Comparison of ENCODE assay signal across 30 cellular contexts in genomic region chr1:8333246-8333987, GRCh38.
"Had no signal": no experiment of that assay in that cellular context is flagged by ENCODE, and none has a peak within 500 bp of the region (broad histone marks: within the 10 kb centered on the region; RNA-seq: fewer than 3 reads in every experiment).

No MANE protein-coding gene starts in this region.

- H3K4me1 ChIP-seq: breast epithelium had no signal

- H3K4me3 ChIP-seq: ascending aorta, breast epithelium, cardiac muscle cell, coronary artery, dorsolateral prefrontal cortex had no signal

- H3K27me3 ChIP-seq: ascending aorta, breast epithelium, cardiac muscle cell, dorsolateral prefrontal cortex had no signal

- H3K27me3 Mint-ChIP-seq: activated CD8-positive, alpha-beta T cell treated with anti-CD3 and anti-CD28 coated beads for 36 hours; activated naive CD4-positive, alpha-beta T cell treated with anti-CD3 and anti-CD28 coated beads, Interleukin-2, amount 50 U/mL, for 24 hours; activated naive CD8-positive, alpha-beta T cell treated with anti-CD3 and anti-CD28 coated beads, Interleukin-2, amount 10 ng/mL, durations not matched to agents 7 days and 5 days; brain had no signal

- H3K36me3 Mint-ChIP-seq: activated naive CD8-positive, alpha-beta T cell treated with anti-CD3 and anti-CD28 coated beads, Interleukin-2, amount 10 ng/mL, durations not matched to agents 7 days and 5 days had no signal

- H3K4me1 Mint-ChIP-seq: activated naive CD4-positive, alpha-beta T cell treated with anti-CD3 and anti-CD28 coated beads, Interleukin-2, amount 50 U/mL, for 24 hours; activated naive CD8-positive, alpha-beta T cell treated with anti-CD3 and anti-CD28 coated beads, Interleukin-2, amount 10 ng/mL, durations not matched to agents 7 days and 5 days; brain; endodermal cell had no signal

- H3K9me3 Mint-ChIP-seq: activated naive CD4-positive, alpha-beta T cell treated with anti-CD3 and anti-CD28 coated beads, Interleukin-2, amount 50 U/mL, for 24 hours; activated naive CD8-positive, alpha-beta T cell treated with anti-CD3 and anti-CD28 coated beads, Interleukin-2, amount 10 ng/mL, durations not matched to agents 7 days and 5 days; activated T-helper 1 cell treated with anti-CD3 and anti-CD28 coated beads, Interleukin-12 subunit alpha, Interleukin-12 subunit beta, Interleukin-2, Interleukin-4 antibody, amounts not matched to agents 30 ng/mL and 10 ng/mL and 1 ng/mL, durations not matched to agents 14 hours and 24 hours and 36 hours; activated T-helper 2 cell treated with anti-CD3 and anti-CD28 coated beads, Interferon-gamma antibody, Interleukin-2, Interleukin-4, amounts not matched to agents 10 μg/mL and 5 μg/mL and 100 μg/mL, durations not matched to agents 14 hours and 24 hours and 36 hours had no signal

- ATAC-seq: activated CD8-positive, alpha-beta T cell treated with anti-CD3 and anti-CD28 coated beads for 36 hours; esophagus mucosa had no signal

- H3K36me3 ChIP-seq: breast epithelium, cardiac muscle cell had no signal

- DNase-seq: activated CD4-positive, alpha-beta T cell treated with anti-CD3 and anti-CD28 coated beads for 1 hour; activated CD4-positive, alpha-beta T cell treated with anti-CD3 and anti-CD28 coated beads for 4 hours; activated CD4-positive, alpha-beta T cell treated with anti-CD3 and anti-CD28 coated beads, Interleukin-2, amount 50 U/mL, for 1 hour; activated CD4-positive, alpha-beta T cell treated with anti-CD3 and anti-CD28 coated beads, Interleukin-2, amount 50 U/mL, for 48 hours; activated CD8-positive, alpha-beta memory T cell treated with anti-CD3 and anti-CD28 coated beads for 24 hours; activated CD8-positive, alpha-beta memory T cell treated with anti-CD3 and anti-CD28 coated beads, Interleukin-2, amount 50 U/mL, for 4 hours; activated CD8-positive, alpha-beta T cell treated with anti-CD3 and anti-CD28 coated beads for 36 hours; activated effector memory CD4-positive, alpha-beta T cell treated with anti-CD3 and anti-CD28 coated beads, Interleukin-2, amount 50 U/mL, for 16 hours; activated naive CD4-positive, alpha-beta T cell treated with anti-CD3 and anti-CD28 coated beads for 36 hours; activated naive CD8-positive, alpha-beta T cell treated with anti-CD3 and anti-CD28 coated beads, Interleukin-2, amount 10 ng/mL, durations not matched to agents 7 days and 5 days; activated T-cell treated with anti-CD3 and anti-CD28 coated beads, Interleukin-2, amount 50 U/mL, for 1 hour; activated T-cell treated with anti-CD3 and anti-CD28 coated beads, Interleukin-2, amount 50 U/mL, for 48 hours; central memory CD4-positive, alpha-beta T cell; cerebellar nuclear complex; dorsolateral prefrontal cortex; effector memory CD4-positive, alpha-beta T cell; endodermal cell; foreskin fibroblast; T-helper 2 cell had no signal

- H3K4me3 Mint-ChIP-seq: activated CD8-positive, alpha-beta T cell treated with anti-CD3 and anti-CD28 coated beads for 36 hours; activated naive CD4-positive, alpha-beta T cell treated with anti-CD3 and anti-CD28 coated beads for 36 hours; activated naive CD4-positive, alpha-beta T cell treated with anti-CD3 and anti-CD28 coated beads, Interleukin-2, amount 50 U/mL, for 24 hours; activated naive CD8-positive, alpha-beta T cell treated with anti-CD3 and anti-CD28 coated beads, Interleukin-2, amount 10 ng/mL, durations not matched to agents 7 days and 5 days; activated T-helper 1 cell treated with anti-CD3 and anti-CD28 coated beads, Interleukin-12 subunit alpha, Interleukin-12 subunit beta, Interleukin-2, Interleukin-4 antibody, amounts not matched to agents 30 ng/mL and 10 ng/mL and 1 ng/mL, durations not matched to agents 14 hours and 24 hours and 36 hours; brain; dendritic cell treated with granulocyte-macrophage colony-stimulating factor and Interleukin-4, amounts not matched to agents 40 ng/mL and 50 ng/mL, for 4 days; endodermal cell had no signal

- FAIRE-seq: frontal cortex had no signal

- H3K27ac Mint-ChIP-seq: activated CD8-positive, alpha-beta T cell treated with anti-CD3 and anti-CD28 coated beads for 36 hours; activated naive CD4-positive, alpha-beta T cell treated with anti-CD3 and anti-CD28 coated beads for 36 hours; activated naive CD4-positive, alpha-beta T cell treated with anti-CD3 and anti-CD28 coated beads, Interleukin-2, amount 50 U/mL, for 24 hours; activated naive CD8-positive, alpha-beta T cell treated with anti-CD3 and anti-CD28 coated beads, Interleukin-2, amount 10 ng/mL, durations not matched to agents 7 days and 5 days; activated T-helper 1 cell treated with anti-CD3 and anti-CD28 coated beads, Interleukin-12 subunit alpha, Interleukin-12 subunit beta, Interleukin-2, Interleukin-4 antibody, amounts not matched to agents 30 ng/mL and 10 ng/mL and 1 ng/mL, durations not matched to agents 14 hours and 24 hours and 36 hours; activated T-helper 2 cell treated with anti-CD3 and anti-CD28 coated beads, Interferon-gamma antibody, Interleukin-2, Interleukin-4, amounts not matched to agents 10 μg/mL and 5 μg/mL and 100 μg/mL, durations not matched to agents 14 hours and 24 hours and 36 hours; brain; dendritic cell treated with granulocyte-macrophage colony-stimulating factor and Interleukin-4, amounts not matched to agents 40 ng/mL and 50 ng/mL, for 4 days; endodermal cell had no signal

- H3K27ac ChIP-seq: ascending aorta, breast epithelium, cardiac muscle cell, coronary artery had no signal

- H3K9me3 ChIP-seq: ascending aorta, breast epithelium had no signal
